10 cellular contexts compared by ENCODE assay signal in genomic region chr11:111718436-111719325, GRCh38. TPM values are rescaled to one million over a fixed set of nuclear protein-coding genes. Genes with fewer than 3 reads are reported as not detected.
DNase-seq lines count a peak whose midpoint lies in the region; ATAC-seq and TF ChIP-seq lines count a peak whose summit lies in the region.
"Had no signal": no experiment of that assay in that cellular context is flagged by ENCODE, and none has a peak within 500 bp of the region (broad histone marks: within the 10 kb centered on the region; RNA-seq: fewer than 3 reads in every experiment).

No MANE protein-coding gene starts in this region.

- POLR2A ChIA-PET in CD4-positive, alpha-beta T cell (lab: Charles Lee): no interaction called here
- POLR2A ChIA-PET in RWPE1 (lab: Yijun Ruan, JAX; ENCODE audit: low non-redundant PET): no interaction called here

- no peaks in the 10 kb centered on the region for H3K9me3 Mint-ChIP-seq in CD4-positive, alpha-beta T cell

- CTCF ChIA-PET in CD4-positive, alpha-beta T cell (lab: Charles Lee): no interaction called here
- CTCF ChIA-PET in RWPE1 (lab: Yijun Ruan, JAX): no interaction called here

- H3K4me3 Mint-ChIP-seq in CD4-positive, alpha-beta T cell: no peak overlapping the region

- intact Hi-C loops in CD4-positive, alpha-beta T cell (cut with DNase I, micrococcal nuclease): no loop called here

- TF ChIP-seq CTCF in CD4-positive, alpha-beta T cell (IDR thresholded peaks at IDR 0.05): no peak
- no peak for TF ChIP-seq CTCF in RWPE1 (conservative IDR thresholded peaks at IDR 0.05; ENCODE audit: low read depth)

- H3K9me3 ChIP-seq in CD4-positive, alpha-beta T cell (ENCODE audit: control insufficient read depth, low read length): no peaks in the 10 kb centered on the region

- no peak overlapping the region for H3K27ac ChIP-seq in CD4-positive, alpha-beta T cell (ENCODE audit: low read depth, low read length)
- H3K27ac ChIP-seq in RWPE1: peak overlapping the region; percentile 47
- H3K27ac ChIP-seq: HL-60 had no signal

- no peaks in the 10 kb centered on the region for H3K27me3 Mint-ChIP-seq in CD4-positive, alpha-beta T cell

- peak overlapping the region; percentile 27 for H3K27ac Mint-ChIP-seq in CD4-positive, alpha-beta T cell

- no peaks in the 10 kb centered on the region for H3K4me1 Mint-ChIP-seq in CD4-positive, alpha-beta T cell (ENCODE audit: low read depth)

- DNase-seq in CD4-positive, alpha-beta T cell: no peak
- DNase-seq in RWPE1 (ENCODE audit: low spot score): peak; percentile 54
- peak; percentile 72 for DNase-seq in fibroblast of peridontal ligament (ENCODE audit: extremely low read depth)
- DNase-seq in non-pigmented ciliary epithelial cell (ENCODE audit: low read depth): peak; percentile 53
- DNase-seq in NCI-H345 (lab: John Stamatoyannopoulos, UW): no peak
- no peak for DNase-seq in iPS-NIHi7 (ENCODE audit: extremely low spot score)
- DNase-seq: DMS79 had no signal

- no peaks in the 10 kb centered on the region for H3K27me3 ChIP-seq in CD4-positive, alpha-beta T cell (ENCODE audit: control insufficient read depth, insufficient read depth, low read length)

- ATAC-seq in CD4-positive, alpha-beta T cell (ENCODE audit: poor library complexity): no peak
- ATAC-seq in GM19324 (IDR thresholded peaks at IDR 0.05; ENCODE audit: low FRiP score, unreplicated experiment) (no peak), HG03045 (IDR thresholded peaks at IDR 0.05; ENCODE audit: unreplicated experiment) (no peak)

- H3K36me3 Mint-ChIP-seq in CD4-positive, alpha-beta T cell (ENCODE audit: low read depth): peaks cover 82% of the 10 kb centered on the region

RNA-seq across cellular contexts. Expression of gene PPP2R1B, which starts 47.5 kb away (rescaled TPM):
- total RNA-seq in CD4-positive, alpha-beta T cell: 10 to 100 TPM; 34.5 to 39.2 TPM

Comparison
In these comparisons a context has a peak if more than half of its experiments do, and no peak if none do; other contexts are left out.
1. DNase-seq: peak in RWPE1 (single experiment), fibroblast of peridontal ligament (single experiment) and non-pigmented ciliary epithelial cell (single experiment); none in CD4-positive, alpha-beta T cell (0 of 10), NCI-H345 (single experiment) and iPS-NIHi7 (single experiment).